ENCODE assay signal across 31 cellular contexts in genomic region chr5:28499764-28500290, GRCh38.
A peak's percentile ranks its signal among the peaks of the same experiment; 100 is the strongest.
DNase-seq lines count a peak whose midpoint lies in the region; ATAC-seq, FAIRE-seq and TF ChIP-seq lines count a peak whose summit lies in the region.
"Had no signal": no experiment of that assay in that cellular context is flagged by ENCODE, and none has a peak within 500 bp of the region (broad histone marks: within the 10 kb centered on the region; RNA-seq: fewer than 3 reads in every experiment).

No MANE protein-coding gene starts in this region.

- H3K4me2 ChIP-seq in PC-3 (ENCODE audit: low read length) (no peak overlapping the region), mammary epithelial cell (ENCODE audit: insufficient read depth, low read depth, low read length) (no peak overlapping the region)

- no peak for DNase-seq in H54 (ENCODE audit: insufficient read length, low spot score)
- peak; percentile 36 for DNase-seq in PC-3
- peak; percentile 69 for DNase-seq in mammary epithelial cell
- DNase-seq in kidney tubule cell (ENCODE audit: low spot score): peak; percentile 33
- no peak for DNase-seq in CD1c-positive myeloid dendritic cell (ENCODE audit: extremely low spot score)
- DNase-seq in NCI-H1694 (lab: John Stamatoyannopoulos, UW): no peak
- no peak for DNase-seq in psoas muscle
- DNase-seq: activated CD4-positive, alpha-beta T cell treated with anti-CD3 and anti-CD28 coated beads for 4 hours; BE2C; CD8-positive, alpha-beta memory T cell; DMS 273 treated with DMSO at 0.1 percent for 48 hours; effector CD8-positive, alpha-beta T cell; H7; head of caudate nucleus; islet precursor cell; left ventricle myocardium superior; NCI-H1092; NCI-H2029; NK-92 treated with Interleukin-12 subunit alpha and Interleukin-12 subunit beta, amount 100 ng/mL, for 24 hours; posterior cingulate gyrus; stimulated activated CD4-positive, alpha-beta T cell treated with anti-CD3 and anti-CD28 coated beads, Interleukin-12 subunit alpha, Interleukin-12 subunit beta, amount 100 ng/mL, for 4 hours; stimulated activated CD4-positive, alpha-beta T cell treated with anti-CD3 and anti-CD28 coated beads, Interleukin-4, amount 100 ng/mL, for 1 hour; stomach; SW 1271; T-helper 9 cell had no signal

- no TSS peak for BruUV-seq in PC-3 (replicated peaks; lab: Mats Ljungman, UMichigan)
- BruUV-seq in mammary epithelial cell (replicated peaks; lab: Mats Ljungman, UMichigan): no TSS peak

- no peaks in the 10 kb centered on the region for H3K9me2 ChIP-seq in PC-3 (replicated peaks; ENCODE audit: low read length)

- in situ Hi-C loops in mammary epithelial cell (cut with MboI; ENCODE audit: low sequenced_read_pairs in 2 of 2): no loop called here

- no peak for TF ChIP-seq POLR2A in H54 (IDR thresholded peaks at IDR 0.05; ENCODE audit: low read depth, low read length)

- peak; percentile 81 for FAIRE-seq in H54 (lab: Jason Lieb, UNC)
- FAIRE-seq: urothelium cell line had no signal

- H3K4me3 ChIP-seq in PC-3 (ENCODE audit: low read length) (no peak overlapping the region), mammary epithelial cell (replicated peaks in 1 of 3; ENCODE audit: insufficient read depth in 1 of 3, low read depth in 2 of 3, low read length in 3 of 3) (no peak overlapping the region), psoas muscle (no peak overlapping the region)
- H3K4me3 ChIP-seq: coronary artery, stomach had no signal

- ATAC-seq in PC-3 (peak; percentile 58), psoas muscle (no peak)
- ATAC-seq: left ventricle myocardium superior, sciatic nerve had no signal

- H3K4me1 ChIP-seq in PC-3 (ENCODE audit: insufficient read depth, low read length): no peaks in the 10 kb centered on the region
- no peaks in the 10 kb centered on the region for H3K4me1 ChIP-seq in mammary epithelial cell (ENCODE audit: insufficient read depth, low read length)
- H3K4me1 ChIP-seq in psoas muscle: no peaks in the 10 kb centered on the region
- H3K4me1 ChIP-seq: BE2C, stomach had no signal

- no peaks in the 10 kb centered on the region for H3K9me3 ChIP-seq in PC-3 (ENCODE audit: low read length)
- no peaks in the 10 kb centered on the region for H3K9me3 ChIP-seq in mammary epithelial cell (replicated peaks; ENCODE audit: insufficient read depth, low read length)
- peaks cover 4% of the 10 kb centered on the region for H3K9me3 ChIP-seq in psoas muscle
- H3K9me3 ChIP-seq: BE2C, neutrophil, stomach had no signal

- H3K27me3 ChIP-seq in PC-3 (ENCODE audit: low read length) (no peaks in the 10 kb centered on the region), mammary epithelial cell (ENCODE audit: insufficient read depth, low read length) (no peaks in the 10 kb centered on the region), psoas muscle (ENCODE audit: insufficient read depth in 3 of 3, low read length in 2 of 3) (no peaks in the 10 kb centered on the region)
- H3K27me3 ChIP-seq: BE2C, neutrophil, stomach had no signal

- no peak for TF ChIP-seq CTCF in PC-3 (conservative IDR thresholded peaks at IDR 0.05; ENCODE audit: low read depth, low read length)
- TF ChIP-seq CTCF in mammary epithelial cell (conservative IDR thresholded peaks at IDR 0.05 in 1 of 2, IDR thresholded peaks at IDR 0.05 in 1 of 2; ENCODE audit: extremely low read depth in 1 of 2, insufficient read depth in 1 of 2, low read depth in 1 of 2, low read length in 2 of 2): no peak
- TF ChIP-seq CTCF in psoas muscle (IDR thresholded peaks at IDR 0.05): no peak

- H3K36me3 ChIP-seq in PC-3 (ENCODE audit: low read depth, low read length) (no peaks in the 10 kb centered on the region), mammary epithelial cell (ENCODE audit: insufficient read depth, low read length) (no peaks in the 10 kb centered on the region), psoas muscle (ENCODE audit: insufficient read depth in 1 of 2, low read depth in 1 of 2) (no peaks in the 10 kb centered on the region)
- H3K36me3 ChIP-seq: BE2C, neutrophil, stomach had no signal

- H3K79me2 ChIP-seq in PC-3 (ENCODE audit: low read length): no peaks in the 10 kb centered on the region
- H3K79me2 ChIP-seq in mammary epithelial cell (ENCODE audit: insufficient read depth, low read length): no peaks in the 10 kb centered on the region

- H2AFZ ChIP-seq in PC-3 (ENCODE audit: low read length) (no peak overlapping the region), mammary epithelial cell (ENCODE audit: low read depth, low read length) (no peak overlapping the region)

- H3K27ac ChIP-seq in PC-3 (ENCODE audit: low read length) (no peak overlapping the region), mammary epithelial cell (ENCODE audit: insufficient read depth, low read depth, low read length) (no peak overlapping the region), psoas muscle (no peak overlapping the region)
- H3K27ac ChIP-seq: coronary artery, epithelial cell of prostate, neutrophil, stomach, VCaP had no signal

- POLR2A ChIA-PET in PC-3 (lab: Charles Lee; ENCODE audit: unreplicated experiment): no interaction called here

- no peak overlapping the region for H3K9ac ChIP-seq in PC-3 (ENCODE audit: low read length)
- H3K9ac ChIP-seq in mammary epithelial cell (ENCODE audit: insufficient read depth, low read length): no peak overlapping the region

- no peaks in the 10 kb centered on the region for H3F3A ChIP-seq in PC-3 (ENCODE audit: low read length, unreplicated experiment)

- H4K20me1 ChIP-seq in PC-3 (ENCODE audit: low read length) (no peaks in the 10 kb centered on the region), mammary epithelial cell (ENCODE audit: insufficient read depth, low read length) (no peaks in the 10 kb centered on the region)

- intact Hi-C loops in PC-3 (cut with micrococcal nuclease): no loop called here
- intact Hi-C loops in mammary epithelial cell (cut with micrococcal nuclease): no loop called here
- intact Hi-C loops in psoas muscle (cut with DNase I): no loop called here

- dilution Hi-C loops in mammary epithelial cell (cut with HindIII; ENCODE audit: low sequenced_read_pairs): no loop called here

- CTCF ChIA-PET in PC-3 (lab: Charles Lee): no interaction called here
- CTCF ChIA-PET in mammary epithelial cell (lab: Charles Lee; ENCODE audit: low non-redundant PET): no interaction called here

Comparison
In these comparisons a context has a peak if more than half of its experiments do, and no peak if none do; other contexts are left out.
1. DNase-seq: peak in PC-3 (single experiment), mammary epithelial cell (single experiment) and kidney tubule cell (single experiment); none in H54 (single experiment), CD1c-positive myeloid dendritic cell (single experiment), NCI-H1694 (single experiment) and psoas muscle (0 of 2).